1 cellular context compared by ENCODE assay signal in the genomic region with DNA sequence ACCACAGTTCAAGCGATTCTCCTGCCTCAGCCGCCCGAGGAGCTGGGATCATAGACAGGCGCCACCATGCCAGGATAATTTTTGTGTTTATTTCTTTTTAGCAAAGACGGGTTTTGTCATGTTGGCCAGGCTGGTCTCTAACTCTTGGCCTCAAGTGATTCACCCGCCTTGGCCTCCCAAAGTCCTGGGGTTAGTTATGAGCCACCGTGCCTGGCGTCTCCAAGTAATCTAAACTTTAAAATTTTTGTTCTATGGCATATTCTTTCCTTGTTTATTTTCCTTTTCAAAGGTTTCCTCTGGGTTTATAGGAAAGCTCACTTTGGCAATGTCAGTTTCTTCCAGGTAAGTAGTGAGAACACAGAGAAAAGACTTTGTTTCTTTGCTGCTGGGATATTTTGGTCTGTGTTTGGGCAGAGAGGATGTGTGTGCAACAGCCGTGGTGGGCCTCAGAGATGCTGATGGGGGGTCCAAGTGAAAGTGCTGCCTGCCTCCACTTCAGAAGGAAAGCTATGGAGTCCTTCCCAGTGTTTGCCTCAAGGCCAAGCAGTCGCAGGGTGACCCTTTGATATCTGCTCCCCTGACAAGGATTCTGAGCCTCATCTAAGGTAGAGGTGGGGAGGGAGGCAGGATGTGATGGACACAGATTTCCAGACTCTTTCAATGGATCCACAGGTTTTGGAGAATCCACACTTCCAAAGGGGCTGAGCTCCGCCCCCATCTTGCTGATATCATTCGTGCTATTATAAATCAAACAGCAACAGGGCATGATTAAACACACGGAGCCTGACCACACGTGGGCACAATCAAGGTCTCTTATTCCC.
TF ChIP-seq lines count a peak whose summit lies in the region.

No MANE protein-coding gene starts in this region.

TF ChIP-seq in HepG2, 621 proteins besides CTCF, POLR2A, EP300 and RAD21 (continued from another document and continues in another):
- TF ChIP-seq, protein P1, sequence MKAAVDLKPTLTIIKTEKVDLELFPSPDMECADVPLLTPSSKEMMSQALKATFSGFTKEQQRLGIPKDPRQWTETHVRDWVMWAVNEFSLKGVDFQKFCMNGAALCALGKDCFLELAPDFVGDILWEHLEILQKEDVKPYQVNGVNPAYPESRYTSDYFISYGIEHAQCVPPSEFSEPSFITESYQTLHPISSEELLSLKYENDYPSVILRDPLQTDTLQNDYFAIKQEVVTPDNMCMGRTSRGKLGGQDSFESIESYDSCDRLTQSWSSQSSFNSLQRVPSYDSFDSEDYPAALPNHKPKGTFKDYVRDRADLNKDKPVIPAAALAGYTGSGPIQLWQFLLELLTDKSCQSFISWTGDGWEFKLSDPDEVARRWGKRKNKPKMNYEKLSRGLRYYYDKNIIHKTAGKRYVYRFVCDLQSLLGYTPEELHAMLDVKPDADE (CRISPR knock-in tag; IDR thresholded peaks at IDR 0.05) = no peak
- no peak for TF ChIP-seq ZSCAN25 (CRISPR knock-in tag; IDR thresholded peaks at IDR 0.05)
- TF ChIP-seq ZNF761 (CRISPR knock-in tag; conservative IDR thresholded peaks at IDR 0.05) = no peak
- TF ChIP-seq ZNF614 (CRISPR knock-in tag; IDR thresholded peaks at IDR 0.05; ENCODE audit: borderline replicate concordance) = no peak
- peak; percentile 0 for TF ChIP-seq SKI (IDR thresholded peaks at IDR 0.05; ENCODE audit: partially characterized antibody)
- TF ChIP-seq ZFP62 (CRISPR knock-in tag; IDR thresholded peaks at IDR 0.05) = no peak
- no peak for TF ChIP-seq ARNT (IDR thresholded peaks at IDR 0.05)
- no peak for TF ChIP-seq MED1 (CRISPR knock-in tag; IDR thresholded peaks at IDR 0.05)
- TF ChIP-seq ARHGAP35 (CRISPR knock-in tag; IDR thresholded peaks at IDR 0.05; ENCODE audit: borderline replicate concordance) = no peak
- no peak for TF ChIP-seq TEAD2 (CRISPR knock-in tag; IDR thresholded peaks at IDR 0.05)
- TF ChIP-seq, protein P2, sequence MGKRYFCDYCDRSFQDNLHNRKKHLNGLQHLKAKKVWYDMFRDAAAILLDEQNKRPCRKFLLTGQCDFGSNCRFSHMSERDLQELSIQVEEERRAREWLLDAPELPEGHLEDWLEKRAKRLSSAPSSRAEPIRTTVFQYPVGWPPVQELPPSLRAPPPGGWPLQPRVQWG (CRISPR knock-in tag; IDR thresholded peaks at IDR 0.05; ENCODE audit: borderline replicate concordance, low read depth) = no peak
- TF ChIP-seq CHD2 (IDR thresholded peaks at IDR 0.05; ENCODE audit: low read depth, low read length) = no peak
- TF ChIP-seq, protein P3, sequence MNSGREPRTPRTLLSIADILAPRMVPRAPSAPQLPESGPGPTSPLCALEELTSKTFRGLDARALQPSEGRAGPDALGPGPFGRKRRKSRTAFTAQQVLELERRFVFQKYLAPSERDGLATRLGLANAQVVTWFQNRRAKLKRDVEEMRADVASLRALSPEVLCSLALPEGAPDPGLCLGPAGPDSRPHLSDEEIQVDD (CRISPR knock-in tag; IDR thresholded peaks at IDR 0.05; ENCODE audit: borderline replicate concordance) = no peak
- no peak for TF ChIP-seq ZNF564 (CRISPR knock-in tag; IDR thresholded peaks at IDR 0.05)
- no peak for TF ChIP-seq ZNF230 (CRISPR knock-in tag; IDR thresholded peaks at IDR 0.05)
- TF ChIP-seq KDM1A (CRISPR knock-in tag; IDR thresholded peaks at IDR 0.05) = no peak
- TF ChIP-seq HNRNPUL1 (IDR thresholded peaks at IDR 0.05; ENCODE audit: low read depth, low read length) = no peak
- no peak for TF ChIP-seq ZFAT (CRISPR knock-in tag; conservative IDR thresholded peaks at IDR 0.05)
- TF ChIP-seq, protein P4, sequence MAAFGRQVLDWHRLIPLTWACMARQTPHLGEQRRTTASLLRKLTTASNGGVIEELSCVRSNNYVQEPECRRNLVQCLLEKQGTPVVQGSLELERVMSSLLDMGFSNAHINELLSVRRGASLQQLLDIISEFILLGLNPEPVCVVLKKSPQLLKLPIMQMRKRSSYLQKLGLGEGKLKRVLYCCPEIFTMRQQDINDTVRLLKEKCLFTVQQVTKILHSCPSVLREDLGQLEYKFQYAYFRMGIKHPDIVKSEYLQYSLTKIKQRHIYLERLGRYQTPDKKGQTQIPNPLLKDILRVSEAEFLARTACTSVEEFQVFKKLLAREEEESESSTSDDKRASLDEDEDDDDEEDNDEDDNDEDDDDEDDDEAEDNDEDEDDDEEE (CRISPR knock-in tag; IDR thresholded peaks at IDR 0.05) = no peak
- TF ChIP-seq SMAD3 (CRISPR knock-in tag; IDR thresholded peaks at IDR 0.05) = peak; percentile 63; the same call in 1 of the 2 replicates
- TF ChIP-seq, protein P5, sequence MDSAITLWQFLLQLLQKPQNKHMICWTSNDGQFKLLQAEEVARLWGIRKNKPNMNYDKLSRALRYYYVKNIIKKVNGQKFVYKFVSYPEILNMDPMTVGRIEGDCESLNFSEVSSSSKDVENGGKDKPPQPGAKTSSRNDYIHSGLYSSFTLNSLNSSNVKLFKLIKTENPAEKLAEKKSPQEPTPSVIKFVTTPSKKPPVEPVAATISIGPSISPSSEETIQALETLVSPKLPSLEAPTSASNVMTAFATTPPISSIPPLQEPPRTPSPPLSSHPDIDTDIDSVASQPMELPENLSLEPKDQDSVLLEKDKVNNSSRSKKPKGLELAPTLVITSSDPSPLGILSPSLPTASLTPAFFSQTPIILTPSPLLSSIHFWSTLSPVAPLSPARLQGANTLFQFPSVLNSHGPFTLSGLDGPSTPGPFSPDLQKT (CRISPR knock-in tag; IDR thresholded peaks at IDR 0.05; ENCODE audit: borderline replicate concordance) = no peak
- 0 out of 2 replicates have a peak, but pooled peaks have one; percentile 16 for TF ChIP-seq ZBTB7A (CRISPR knock-in tag; IDR thresholded peaks at IDR 0.05)
- TF ChIP-seq, protein P6, sequence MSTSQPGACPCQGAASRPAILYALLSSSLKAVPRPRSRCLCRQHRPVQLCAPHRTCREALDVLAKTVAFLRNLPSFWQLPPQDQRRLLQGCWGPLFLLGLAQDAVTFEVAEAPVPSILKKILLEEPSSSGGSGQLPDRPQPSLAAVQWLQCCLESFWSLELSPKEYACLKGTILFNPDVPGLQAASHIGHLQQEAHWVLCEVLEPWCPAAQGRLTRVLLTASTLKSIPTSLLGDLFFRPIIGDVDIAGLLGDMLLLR (CRISPR knock-in tag; IDR thresholded peaks at IDR 0.05) = no peak
- TF ChIP-seq PCBP1 (IDR thresholded peaks at IDR 0.05; ENCODE audit: borderline replicate concordance, low read depth, low read length) = no peak
- TF ChIP-seq, protein P7, sequence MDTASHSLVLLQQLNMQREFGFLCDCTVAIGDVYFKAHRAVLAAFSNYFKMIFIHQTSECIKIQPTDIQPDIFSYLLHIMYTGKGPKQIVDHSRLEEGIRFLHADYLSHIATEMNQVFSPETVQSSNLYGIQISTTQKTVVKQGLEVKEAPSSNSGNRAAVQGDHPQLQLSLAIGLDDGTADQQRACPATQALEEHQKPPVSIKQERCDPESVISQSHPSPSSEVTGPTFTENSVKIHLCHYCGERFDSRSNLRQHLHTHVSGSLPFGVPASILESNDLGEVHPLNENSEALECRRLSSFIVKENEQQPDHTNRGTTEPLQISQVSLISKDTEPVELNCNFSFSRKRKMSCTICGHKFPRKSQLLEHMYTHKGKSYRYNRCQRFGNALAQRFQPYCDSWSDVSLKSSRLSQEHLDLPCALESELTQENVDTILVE (CRISPR knock-in tag; IDR thresholded peaks at IDR 0.05) = no peak
- TF ChIP-seq SUZ12 (IDR thresholded peaks at IDR 0.05; ENCODE audit: low read depth, low read length) = no peak
- TF ChIP-seq RFX5 (IDR thresholded peaks at IDR 0.05; ENCODE audit: low read depth, low read length) = no peak
- TF ChIP-seq ZNF841 (CRISPR knock-in tag; IDR thresholded peaks at IDR 0.05; ENCODE audit: borderline replicate concordance) = no peak
- no peak for TF ChIP-seq ZNF234 (CRISPR knock-in tag; conservative IDR thresholded peaks at IDR 0.05)
- TF ChIP-seq, protein P8, sequence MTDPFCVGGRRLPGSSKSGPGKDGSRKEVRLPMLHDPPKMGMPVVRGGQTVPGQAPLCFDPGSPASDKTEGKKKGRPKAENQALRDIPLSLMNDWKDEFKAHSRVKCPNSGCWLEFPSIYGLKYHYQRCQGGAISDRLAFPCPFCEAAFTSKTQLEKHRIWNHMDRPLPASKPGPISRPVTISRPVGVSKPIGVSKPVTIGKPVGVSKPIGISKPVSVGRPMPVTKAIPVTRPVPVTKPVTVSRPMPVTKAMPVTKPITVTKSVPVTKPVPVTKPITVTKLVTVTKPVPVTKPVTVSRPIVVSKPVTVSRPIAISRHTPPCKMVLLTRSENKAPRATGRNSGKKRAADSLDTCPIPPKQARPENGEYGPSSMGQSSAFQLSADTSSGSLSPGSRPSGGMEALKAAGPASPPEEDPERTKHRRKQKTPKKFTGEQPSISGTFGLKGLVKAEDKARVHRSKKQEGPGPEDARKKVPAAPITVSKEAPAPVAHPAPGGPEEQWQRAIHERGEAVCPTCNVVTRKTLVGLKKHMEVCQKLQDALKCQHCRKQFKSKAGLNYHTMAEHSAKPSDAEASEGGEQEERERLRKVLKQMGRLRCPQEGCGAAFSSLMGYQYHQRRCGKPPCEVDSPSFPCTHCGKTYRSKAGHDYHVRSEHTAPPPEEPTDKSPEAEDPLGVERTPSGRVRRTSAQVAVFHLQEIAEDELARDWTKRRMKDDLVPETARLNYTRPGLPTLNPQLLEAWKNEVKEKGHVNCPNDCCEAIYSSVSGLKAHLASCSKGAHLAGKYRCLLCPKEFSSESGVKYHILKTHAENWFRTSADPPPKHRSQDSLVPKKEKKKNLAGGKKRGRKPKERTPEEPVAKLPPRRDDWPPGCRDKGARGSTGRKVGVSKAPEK (CRISPR knock-in tag; IDR thresholded peaks at IDR 0.05; ENCODE audit: borderline replicate concordance) = 0 out of 2 replicates have a peak, but pooled peaks have one; percentile 27
- TF ChIP-seq, protein P9, sequence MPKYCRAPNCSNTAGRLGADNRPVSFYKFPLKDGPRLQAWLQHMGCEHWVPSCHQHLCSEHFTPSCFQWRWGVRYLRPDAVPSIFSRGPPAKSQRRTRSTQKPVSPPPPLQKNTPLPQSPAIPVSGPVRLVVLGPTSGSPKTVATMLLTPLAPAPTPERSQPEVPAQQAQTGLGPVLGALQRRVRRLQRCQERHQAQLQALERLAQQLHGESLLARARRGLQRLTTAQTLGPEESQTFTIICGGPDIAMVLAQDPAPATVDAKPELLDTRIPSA (CRISPR knock-in tag; IDR thresholded peaks at IDR 0.05; ENCODE audit: borderline replicate concordance) = no peak
- TF ChIP-seq ATF1 (CRISPR knock-in tag; IDR thresholded peaks at IDR 0.05) = no peak
- TF ChIP-seq ZFP1 (CRISPR knock-in tag; IDR thresholded peaks at IDR 0.05) = no peak
- no peak for TF ChIP-seq ZNF546 (CRISPR knock-in tag; conservative IDR thresholded peaks at IDR 0.05)
- TF ChIP-seq TAF15 (IDR thresholded peaks at IDR 0.05; ENCODE audit: low read depth, low read length, poor library complexity, severe bottlenecking) = no peak
- no peak for TF ChIP-seq SOX13 (IDR thresholded peaks at IDR 0.05)
- no peak for TF ChIP-seq SOX13 (CRISPR knock-in tag; conservative IDR thresholded peaks at IDR 0.05 in 1 of 2, IDR thresholded peaks at IDR 0.05 in 1 of 2)
- no peak for TF ChIP-seq ZNF724P (CRISPR knock-in tag; IDR thresholded peaks at IDR 0.05; ENCODE audit: borderline replicate concordance)
- no peak for TF ChIP-seq ZNF441 (CRISPR knock-in tag; IDR thresholded peaks at IDR 0.05; ENCODE audit: borderline replicate concordance)
- 0 out of 2 replicates have a peak, but pooled peaks have one; percentile 0 for TF ChIP-seq ZNF605 (CRISPR knock-in tag; IDR thresholded peaks at IDR 0.05)
- TF ChIP-seq, protein P10, sequence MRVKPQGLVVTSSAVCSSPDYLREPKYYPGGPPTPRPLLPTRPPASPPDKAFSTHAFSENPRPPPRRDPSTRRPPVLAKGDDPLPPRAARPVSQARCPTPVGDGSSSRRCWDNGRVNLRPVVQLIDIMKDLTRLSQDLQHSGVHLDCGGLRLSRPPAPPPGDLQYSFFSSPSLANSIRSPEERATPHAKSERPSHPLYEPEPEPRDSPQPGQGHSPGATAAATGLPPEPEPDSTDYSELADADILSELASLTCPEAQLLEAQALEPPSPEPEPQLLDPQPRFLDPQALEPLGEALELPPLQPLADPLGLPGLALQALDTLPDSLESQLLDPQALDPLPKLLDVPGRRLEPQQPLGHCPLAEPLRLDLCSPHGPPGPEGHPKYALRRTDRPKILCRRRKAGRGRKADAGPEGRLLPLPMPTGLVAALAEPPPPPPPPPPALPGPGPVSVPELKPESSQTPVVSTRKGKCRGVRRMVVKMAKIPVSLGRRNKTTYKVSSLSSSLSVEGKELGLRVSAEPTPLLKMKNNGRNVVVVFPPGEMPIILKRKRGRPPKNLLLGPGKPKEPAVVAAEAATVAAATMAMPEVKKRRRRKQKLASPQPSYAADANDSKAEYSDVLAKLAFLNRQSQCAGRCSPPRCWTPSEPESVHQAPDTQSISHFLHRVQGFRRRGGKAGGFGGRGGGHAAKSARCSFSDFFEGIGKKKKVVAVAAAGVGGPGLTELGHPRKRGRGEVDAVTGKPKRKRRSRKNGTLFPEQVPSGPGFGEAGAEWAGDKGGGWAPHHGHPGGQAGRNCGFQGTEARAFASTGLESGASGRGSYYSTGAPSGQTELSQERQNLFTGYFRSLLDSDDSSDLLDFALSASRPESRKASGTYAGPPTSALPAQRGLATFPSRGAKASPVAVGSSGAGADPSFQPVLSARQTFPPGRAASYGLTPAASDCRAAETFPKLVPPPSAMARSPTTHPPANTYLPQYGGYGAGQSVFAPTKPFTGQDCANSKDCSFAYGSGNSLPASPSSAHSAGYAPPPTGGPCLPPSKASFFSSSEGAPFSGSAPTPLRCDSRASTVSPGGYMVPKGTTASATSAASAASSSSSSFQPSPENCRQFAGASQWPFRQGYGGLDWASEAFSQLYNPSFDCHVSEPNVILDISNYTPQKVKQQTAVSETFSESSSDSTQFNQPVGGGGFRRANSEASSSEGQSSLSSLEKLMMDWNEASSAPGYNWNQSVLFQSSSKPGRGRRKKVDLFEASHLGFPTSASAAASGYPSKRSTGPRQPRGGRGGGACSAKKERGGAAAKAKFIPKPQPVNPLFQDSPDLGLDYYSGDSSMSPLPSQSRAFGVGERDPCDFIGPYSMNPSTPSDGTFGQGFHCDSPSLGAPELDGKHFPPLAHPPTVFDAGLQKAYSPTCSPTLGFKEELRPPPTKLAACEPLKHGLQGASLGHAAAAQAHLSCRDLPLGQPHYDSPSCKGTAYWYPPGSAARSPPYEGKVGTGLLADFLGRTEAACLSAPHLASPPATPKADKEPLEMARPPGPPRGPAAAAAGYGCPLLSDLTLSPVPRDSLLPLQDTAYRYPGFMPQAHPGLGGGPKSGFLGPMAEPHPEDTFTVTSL (CRISPR knock-in tag; IDR thresholded peaks at IDR 0.05; ENCODE audit: borderline replicate concordance) = no peak
- no peak for TF ChIP-seq XRCC5 (optimal IDR thresholded peaks at IDR 0.05; ENCODE audit: low read length)
- TF ChIP-seq GABPB1 (CRISPR knock-in tag; IDR thresholded peaks at IDR 0.05) = no peak
- peak; percentile 86; the same call in 1 of the 2 replicates for TF ChIP-seq ZSCAN30 (CRISPR knock-in tag; IDR thresholded peaks at IDR 0.05)
- no peak for TF ChIP-seq ZNF367 (CRISPR knock-in tag; IDR thresholded peaks at IDR 0.05; ENCODE audit: borderline replicate concordance)
- no peak for TF ChIP-seq HCFC1 (IDR thresholded peaks at IDR 0.05; ENCODE audit: low read depth, low read length)
- no peak for TF ChIP-seq ARID2 (CRISPR knock-in tag; IDR thresholded peaks at IDR 0.05; ENCODE audit: borderline replicate concordance)
- no peak for TF ChIP-seq HMGA1 (CRISPR knock-in tag; conservative IDR thresholded peaks at IDR 0.05)
- no peak for TF ChIP-seq ZNF264 (CRISPR knock-in tag; IDR thresholded peaks at IDR 0.05)
- no peak for TF ChIP-seq ZNF17 (CRISPR knock-in tag; IDR thresholded peaks at IDR 0.05)
- no peak for TF ChIP-seq ZNF44 (CRISPR knock-in tag; IDR thresholded peaks at IDR 0.05)
- TF ChIP-seq HOXA5 (CRISPR knock-in tag; IDR thresholded peaks at IDR 0.05) = no peak; the same call in 1 of the 2 replicates
- no peak for TF ChIP-seq ZNF33A (CRISPR knock-in tag; IDR thresholded peaks at IDR 0.05; ENCODE audit: borderline replicate concordance)
- no peak for TF ChIP-seq MED13 (CRISPR knock-in tag; IDR thresholded peaks at IDR 0.05)
- no peak for TF ChIP-seq EEA1 (CRISPR knock-in tag; IDR thresholded peaks at IDR 0.05; ENCODE audit: borderline replicate concordance)
